Comparison of ENCODE assay signal across 11 cellular contexts in genomic region chr14:64788706-64789105, GRCh38.
DNase-seq lines count a peak whose midpoint lies in the region; ATAC-seq and TF ChIP-seq lines count a peak whose summit lies in the region.
"Had no signal": no experiment of that assay in that cellular context is flagged by ENCODE, and none has a peak within 500 bp of the region (broad histone marks: within the 10 kb centered on the region; RNA-seq: fewer than 3 reads in every experiment).

No MANE protein-coding gene starts in this region.

- ATAC-seq in omental fat pad (ENCODE audit: low FRiP score) = peak; percentile 83
- ATAC-seq in left colon = no peak
- ATAC-seq in GM21786 (IDR thresholded peaks at IDR 0.05; ENCODE audit: unreplicated experiment) = no peak
- ATAC-seq: naive thymus-derived CD4-positive, alpha-beta T cell had no signal

- intact Hi-C loops in left colon (cut with DNase I, micrococcal nuclease) = no loop called here

- peak; percentile 81 for DNase-seq in GM03348 (ENCODE audit: low spot score)
- DNase-seq in NCI-H2196 (lab: John Stamatoyannopoulos, UW; ENCODE audit: unreplicated experiment) = peak; percentile 90
- DNase-seq in dedifferentiated amniotic fluid mesenchymal stem cell (ENCODE audit: extremely low spot score) = peak; percentile 93
- DNase-seq in omental fat pad (ENCODE audit: low spot score) = no peak
- DNase-seq in HuH-7.5 (ENCODE audit: low spot score) = no peak
- DNase-seq in left colon = no peak
- DNase-seq in NAMALWA (ENCODE audit: low spot score) = no peak
- DNase-seq: activated effector memory CD4-positive, alpha-beta T cell treated with anti-CD3 and anti-CD28 coated beads, Interleukin-2, amount 50 U/mL, for 16 hours; naive thymus-derived CD4-positive, alpha-beta T cell; NCI-H526 had no signal

- no peak for TF ChIP-seq CTCF in omental fat pad (IDR thresholded peaks at IDR 0.05)

Comparison
In these comparisons a context has a peak if more than half of its experiments do, and no peak if none do; other contexts are left out.
1. DNase-seq: peak in GM03348 (single experiment), NCI-H2196 (single experiment) and dedifferentiated amniotic fluid mesenchymal stem cell (single experiment); none in omental fat pad (single experiment), HuH-7.5 (single experiment), left colon (0 of 2) and NAMALWA (single experiment).